In the genomic region with DNA sequence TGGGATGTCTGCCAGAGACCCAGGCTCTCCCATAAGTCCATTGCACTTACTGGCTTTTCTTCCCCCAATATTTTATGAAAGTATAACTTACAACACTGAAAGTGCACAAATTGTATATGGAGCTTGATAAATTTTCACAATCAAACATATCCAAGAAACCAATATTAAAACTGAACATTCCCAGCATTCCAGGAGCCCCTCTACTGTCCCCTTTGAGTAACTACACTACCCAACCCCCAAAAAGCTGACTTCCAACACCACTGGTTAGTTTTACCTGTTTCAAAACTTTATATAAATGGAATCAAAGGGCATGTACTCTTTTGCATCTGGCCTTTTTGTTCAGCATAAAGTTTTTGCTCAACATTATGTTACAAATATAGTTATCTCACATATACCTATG, we compare ENCODE assay signal across 23 cellular contexts. TPM values are rescaled to one million over a fixed set of nuclear protein-coding genes. Genes with fewer than 3 reads are reported as not detected.
"Had no signal": no experiment of that assay in that cellular context is flagged by ENCODE, and none has a peak within 500 bp of the region (broad histone marks: within the 10 kb centered on the region; RNA-seq: fewer than 3 reads in every experiment).

No MANE protein-coding gene starts in this region.

- H2AFZ ChIP-seq: hepatocyte had no signal

- H3K4me3 Mint-ChIP-seq: activated naive CD8-positive, alpha-beta T cell; natural killer cell treated with Interleukin-12 subunit alpha and Interleukin-12 subunit beta and Interleukin-15 and Interleukin-18, amount 100 ng/mL, for 72 hours; T-cell had no signal

- DNase-seq: activated CD4-positive, alpha-beta T cell treated with anti-CD3 and anti-CD28 coated beads for 1 hour; activated naive CD4-positive, alpha-beta T cell; activated T-cell treated with anti-CD3 and anti-CD28 coated beads, Interleukin-2, amount 50 U/mL, for 1 hour; cortex of kidney; foreskin keratinocyte; left ventricle myocardium superior; mammary epithelial cell; midbrain; spleen; stimulated activated CD4-positive, alpha-beta T cell treated with anti-CD3 and anti-CD28 coated beads, Interleukin-4, amount 100 ng/mL, for 1 hour; stimulated activated naive CD4-positive, alpha-beta T cell treated with Interleukin-2 at 50 U/mL for 16 hours; substantia nigra; T-cell; thyroid gland had no signal

- ATAC-seq: foreskin keratinocyte, left ventricle myocardium superior, T-cell had no signal

- H3K4me3 ChIP-seq: adrenal gland, ascending aorta, breast epithelium, hepatocyte, SK-N-MC, spleen, thyroid gland had no signal

- H3K9me3 ChIP-seq: adrenal gland, ascending aorta, breast epithelium, neutrophil, thyroid gland had no signal

- H3K36me3 ChIP-seq: adrenal gland, ascending aorta, breast epithelium, neutrophil, spleen, thyroid gland had no signal

- H3K4me1 ChIP-seq: breast epithelium, foreskin keratinocyte had no signal

- H3K79me2 ChIP-seq: hepatocyte had no signal

- H3K27me3 ChIP-seq: adrenal gland, ascending aorta, breast epithelium, foreskin keratinocyte, hepatocyte, neutrophil, spleen, thyroid gland had no signal

- H3K27ac Mint-ChIP-seq: activated naive CD8-positive, alpha-beta T cell; activated T-helper 2 cell treated with anti-CD3 and anti-CD28 coated beads, Interferon-gamma antibody, Interleukin-2, Interleukin-4, amounts not matched to agents 10 μg/mL and 5 μg/mL and 100 μg/mL, durations not matched to agents 14 hours and 24 hours and 36 hours; natural killer cell treated with Interleukin-12 subunit alpha and Interleukin-12 subunit beta and Interleukin-15 and Interleukin-18, amount 100 ng/mL, for 72 hours; T-cell had no signal

- H3K9me3 Mint-ChIP-seq: activated T-helper 2 cell treated with anti-CD3 and anti-CD28 coated beads, Interferon-gamma antibody, Interleukin-2, Interleukin-4, amounts not matched to agents 10 μg/mL and 5 μg/mL and 100 μg/mL, durations not matched to agents 14 hours and 24 hours and 36 hours; natural killer cell treated with Interleukin-12 subunit alpha and Interleukin-12 subunit beta and Interleukin-15 and Interleukin-18, amount 100 ng/mL, for 72 hours had no signal

- H3K27ac ChIP-seq: adrenal gland, ascending aorta, breast epithelium, foreskin keratinocyte, hepatocyte, neutrophil, SK-N-MC, spleen, thyroid gland had no signal

- H3K27me3 Mint-ChIP-seq: activated naive CD8-positive, alpha-beta T cell had no signal

- H3K4me2 ChIP-seq: hepatocyte had no signal

- H3K36me3 Mint-ChIP-seq: activated naive CD8-positive, alpha-beta T cell; natural killer cell treated with Interleukin-12 subunit alpha and Interleukin-12 subunit beta and Interleukin-15 and Interleukin-18, amount 100 ng/mL, for 72 hours; T-cell had no signal

RNA-seq across cellular contexts. Expression of gene PKDCC, which starts 35.2 kb away (rescaled TPM):
- total RNA-seq: foreskin keratinocyte; natural killer cell treated with Interleukin-12 subunit alpha and Interleukin-12 subunit beta and Interleukin-15 and Interleukin-18, amount 100 ng/mL, for 72 hours had no signal
- polyA plus RNA-seq: mammary epithelial cell had no signal
